In genomic region chr16:24734382-24734781, GRCh38 we compare ENCODE assay signal across 14 cellular contexts. TPM values are rescaled to one million over a fixed set of nuclear protein-coding genes. Genes with fewer than 3 reads are reported as not detected.
DNase-seq lines count a peak whose midpoint lies in the region; ATAC-seq, FAIRE-seq and TF ChIP-seq lines count a peak whose summit lies in the region.
"Had no signal": no experiment of that assay in that cellular context is flagged by ENCODE, and none has a peak within 500 bp of the region (broad histone marks: within the 10 kb centered on the region; RNA-seq: fewer than 3 reads in every experiment).

No MANE protein-coding gene starts in this region.

- H3K4me3 ChIP-seq in GM23338 = no peak overlapping the region
- H3K4me3 ChIP-seq in astrocyte (ENCODE audit: insufficient read depth, low read depth, low read length) = no peak overlapping the region
- H3K4me3 ChIP-seq in neural progenitor cell = no peak overlapping the region
- H3K4me3 ChIP-seq in Caco-2 (ENCODE audit: low read depth, low read length) = no peak overlapping the region

- no peaks in the 10 kb centered on the region for H3K9me2 ChIP-seq in GM23338 (ENCODE audit: insufficient read depth)

- POLR2A ChIA-PET in Caco-2 (lab: Charles Lee) = no interaction called here

- peaks cover 15% of the 10 kb centered on the region; the same call in 1 of the 2 replicates for H3K36me3 ChIP-seq in GM23338 (ENCODE audit: insufficient read depth)
- H3K36me3 ChIP-seq in astrocyte (ENCODE audit: insufficient read depth, low read length) = peaks cover 13% of the 10 kb centered on the region
- no peaks in the 10 kb centered on the region for H3K36me3 ChIP-seq in neural progenitor cell
- 0 out of 2 replicates have a peak, but pooled peaks cover 2% of the 10 kb centered on the region for H3K36me3 ChIP-seq in Caco-2 (ENCODE audit: control insufficient read depth, insufficient read depth, low read length)

- H3K4me2 ChIP-seq in GM23338 (peak overlapping the region; percentile 30; the same call in 1 of the 2 replicates), astrocyte (ENCODE audit: low read length) (no peak overlapping the region), neural progenitor cell (no peak overlapping the region)

- H3K36me3 Mint-ChIP-seq in GM23338 (ENCODE audit: low read depth) = peaks cover 52% of the 10 kb centered on the region
- H3K36me3 Mint-ChIP-seq in astrocyte (ENCODE audit: low read depth, unreplicated experiment) = peaks cover 6% of the 10 kb centered on the region
- peaks cover 22% of the 10 kb centered on the region for H3K36me3 Mint-ChIP-seq in neural progenitor cell
- H3K36me3 Mint-ChIP-seq in Caco-2 (ENCODE audit: insufficient read depth, unreplicated experiment) = peaks cover 43% of the 10 kb centered on the region

- H3K4me1 Mint-ChIP-seq in GM23338 (peaks cover 65% of the 10 kb centered on the region), astrocyte (ENCODE audit: low read depth, unreplicated experiment) (peaks cover 28% of the 10 kb centered on the region), neural progenitor cell (peaks cover 27% of the 10 kb centered on the region), Caco-2 (ENCODE audit: low read depth, unreplicated experiment) (peaks cover 21% of the 10 kb centered on the region)

- H3K27me3 Mint-ChIP-seq in GM23338 (ENCODE audit: insufficient read depth, low read depth, poor library complexity) (no peaks in the 10 kb centered on the region), astrocyte (ENCODE audit: low read depth, unreplicated experiment) (no peaks in the 10 kb centered on the region), neural progenitor cell (ENCODE audit: insufficient read depth, low read depth) (no peaks in the 10 kb centered on the region), Caco-2 (ENCODE audit: insufficient read depth, unreplicated experiment) (no peaks in the 10 kb centered on the region)
- H3K27me3 Mint-ChIP-seq: naive thymus-derived CD8-positive, alpha-beta T cell had no signal

- H3K4me3 Mint-ChIP-seq in GM23338 (no peak overlapping the region), astrocyte (ENCODE audit: unreplicated experiment) (no peak overlapping the region), neural progenitor cell (no peak overlapping the region), Caco-2 (ENCODE audit: unreplicated experiment) (no peak overlapping the region)

- DNase-seq in EH (ENCODE audit: low read depth) (peak; percentile 64), GM23338 (ENCODE audit: low spot score) (no peak), astrocyte (ENCODE audit: low read depth) (peak; percentile 61), sciatic nerve (ENCODE audit: low spot score) (no peak), activated gamma-delta T cell (lab: John Stamatoyannopoulos, UW) (no peak), neural progenitor cell (ENCODE audit: low spot score) (no peak), Caco-2 (no peak)
- DNase-seq: activated naive CD4-positive, alpha-beta T cell treated with anti-CD3 and anti-CD28 coated beads, Interleukin-2, amount 50 U/mL, for 16 hours; H7; naive thymus-derived CD8-positive, alpha-beta T cell; NCI-H187; stimulated activated CD4-positive, alpha-beta T cell treated with anti-CD3 and anti-CD28 coated beads, Interleukin-2, amount 100 ng/mL, for 24 hours had no signal

- H3K9me3 Mint-ChIP-seq in GM23338 (no peaks in the 10 kb centered on the region; the same call in 2 of the 3 replicates), astrocyte (ENCODE audit: unreplicated experiment) (no peaks in the 10 kb centered on the region), neural progenitor cell (no peaks in the 10 kb centered on the region), Caco-2 (ENCODE audit: unreplicated experiment) (no peaks in the 10 kb centered on the region)

- H3F3A ChIP-seq in GM23338 (replicated peaks; ENCODE audit: low read depth) (no peaks in the 10 kb centered on the region), neural progenitor cell (ENCODE audit: low read depth) (peaks cover 4% of the 10 kb centered on the region)

- no peaks in the 10 kb centered on the region for H3K27me3 ChIP-seq in GM23338 (ENCODE audit: insufficient read depth)
- H3K27me3 ChIP-seq in astrocyte (ENCODE audit: insufficient read depth, low read length) = no peaks in the 10 kb centered on the region
- H3K27me3 ChIP-seq in neural progenitor cell = no peaks in the 10 kb centered on the region
- no peaks in the 10 kb centered on the region for H3K27me3 ChIP-seq in Caco-2 (replicated peaks; ENCODE audit: control insufficient read depth, insufficient read depth, low read length)

- H4K20me1 ChIP-seq in GM23338 (replicated peaks; ENCODE audit: insufficient read depth) (peaks cover 70% of the 10 kb centered on the region), astrocyte (ENCODE audit: insufficient read depth, low read length) (peaks cover 89% of the 10 kb centered on the region), neural progenitor cell (ENCODE audit: low read depth) (peaks cover 94% of the 10 kb centered on the region)

- CTCF ChIA-PET in Caco-2 (lab: Charles Lee) = interaction anchor here (0.6 kb wide), 1 partner anchor 779 kb away, joined by 3 read pairs; no protein-coding TSS in a partner anchor

- FAIRE-seq in astrocyte (lab: Jason Lieb, UNC) = no peak
- FAIRE-seq: RCC 7860 had no signal

- H3K9ac ChIP-seq in astrocyte (ENCODE audit: low read length) (no peak overlapping the region), neural progenitor cell (no peak overlapping the region)

- H3K79me2 ChIP-seq in GM23338 (replicated peaks; ENCODE audit: insufficient read depth) = peaks cover 93% of the 10 kb centered on the region
- H3K79me2 ChIP-seq in astrocyte (ENCODE audit: insufficient read depth, low read length) = peaks cover 90% of the 10 kb centered on the region
- H3K79me2 ChIP-seq in neural progenitor cell (ENCODE audit: low read depth) = peaks cover 96% of the 10 kb centered on the region

- no peaks in the 10 kb centered on the region for H3K9me3 ChIP-seq in astrocyte (ENCODE audit: insufficient read depth, low read depth, low read length)
- H3K9me3 ChIP-seq in neural progenitor cell (ENCODE audit: low read depth) = no peaks in the 10 kb centered on the region
- H3K9me3 ChIP-seq in Caco-2 = no peaks in the 10 kb centered on the region

- ATAC-seq in GM23338 = no peak
- ATAC-seq in sciatic nerve = peak; percentile 78
- no peak for ATAC-seq in HG02840 (IDR thresholded peaks at IDR 0.05; ENCODE audit: low FRiP score, unreplicated experiment)
- ATAC-seq: naive thymus-derived CD8-positive, alpha-beta T cell had no signal

- TF ChIP-seq CTCF in GM23338 (conservative IDR thresholded peaks at IDR 0.05; ENCODE audit: low read depth in 2 of 2) (no peak), astrocyte (IDR thresholded peaks at IDR 0.05; ENCODE audit: insufficient read depth, low read depth, low read length) (no peak), neural progenitor cell (IDR thresholded peaks at IDR 0.05) (no peak), Caco-2 (IDR thresholded peaks at IDR 0.05; ENCODE audit: insufficient read depth in 1 of 2, low read depth in 1 of 2, low read length in 1 of 2, severe bottlenecking in 1 of 2, unreplicated experiment in 1 of 2) (no peak)

- H2AFZ ChIP-seq in GM23338 = no peak overlapping the region
- no peak overlapping the region for H2AFZ ChIP-seq in astrocyte (ENCODE audit: low read depth, low read length)
- no peak overlapping the region for H2AFZ ChIP-seq in neural progenitor cell (replicated peaks)

- intact Hi-C loops in sciatic nerve (cut with DNase I) (no loop called here), Caco-2 (cut with micrococcal nuclease; ENCODE audit: unreplicated experiment) (no loop called here)

- H3K27ac Mint-ChIP-seq in GM23338 (no peak overlapping the region), astrocyte (ENCODE audit: unreplicated experiment) (no peak overlapping the region), neural progenitor cell (no peak overlapping the region), Caco-2 (ENCODE audit: unreplicated experiment) (no peak overlapping the region)

- no TSS peak for BruUV-seq in Caco-2 (replicated peaks; lab: Mats Ljungman, UMichigan)

- no peak overlapping the region for H3K27ac ChIP-seq in GM23338 (ENCODE audit: low read depth)
- no peak overlapping the region for H3K27ac ChIP-seq in astrocyte (ENCODE audit: low read depth, low read length)
- no peak overlapping the region for H3K27ac ChIP-seq in neural progenitor cell

- peaks cover 66% of the 10 kb centered on the region for H3K4me1 ChIP-seq in GM23338 (ENCODE audit: insufficient read depth)
- H3K4me1 ChIP-seq in astrocyte (ENCODE audit: insufficient read depth, low read length) = peaks cover 27% of the 10 kb centered on the region
- peaks cover 10% of the 10 kb centered on the region for H3K4me1 ChIP-seq in neural progenitor cell
- peaks cover 18% of the 10 kb centered on the region for H3K4me1 ChIP-seq in Caco-2

TF ChIP-seq in GM23338, 12 proteins besides CTCF, POLR2A, EP300 and RAD21 (continues in another document):
- TF ChIP-seq NANOG (IDR thresholded peaks at IDR 0.05; ENCODE audit: borderline replicate concordance) (no peak), ZNF114 (CRISPR knock-in tag; IDR thresholded peaks at IDR 0.05) (no peak), POLR2AphosphoS5 (IDR thresholded peaks at IDR 0.05; ENCODE audit: low read depth) (no peak)

RNA-seq across cellular contexts. Expression of gene TNRC6A, which starts 4.9 kb away (rescaled TPM):
- total RNA-seq in GM23338 (2014; rRNA removed; shearing (Covaris generic)) = 62.1 and 93.1 TPM in 2 replicates
- 124 and 126 TPM in 2 replicates for polyA plus RNA-seq in GM23338 (2016; fragmentation: Nextera tagmentation; extraction: Ambion mirVana)
- total RNA-seq in astrocyte (48.6 and 51.1 TPM in 2 replicates), sciatic nerve (91.9 TPM), neural progenitor cell (ENCODE audit: low replicate concordance) (55.7 and 57.1 TPM in 2 replicates), Caco-2 (2022) (39.3 and 43.7 TPM in 2 replicates)

Comparison
In these comparisons a context has a peak if more than half of its experiments do, and no peak if none do; other contexts are left out.
1. DNase-seq: peak in EH (single experiment) and astrocyte (single experiment); none in GM23338 (single experiment), sciatic nerve (single experiment), activated gamma-delta T cell (single experiment), neural progenitor cell (single experiment) and Caco-2 (0 of 2).